8 cellular contexts compared by ENCODE assay signal in the genomic region with DNA sequence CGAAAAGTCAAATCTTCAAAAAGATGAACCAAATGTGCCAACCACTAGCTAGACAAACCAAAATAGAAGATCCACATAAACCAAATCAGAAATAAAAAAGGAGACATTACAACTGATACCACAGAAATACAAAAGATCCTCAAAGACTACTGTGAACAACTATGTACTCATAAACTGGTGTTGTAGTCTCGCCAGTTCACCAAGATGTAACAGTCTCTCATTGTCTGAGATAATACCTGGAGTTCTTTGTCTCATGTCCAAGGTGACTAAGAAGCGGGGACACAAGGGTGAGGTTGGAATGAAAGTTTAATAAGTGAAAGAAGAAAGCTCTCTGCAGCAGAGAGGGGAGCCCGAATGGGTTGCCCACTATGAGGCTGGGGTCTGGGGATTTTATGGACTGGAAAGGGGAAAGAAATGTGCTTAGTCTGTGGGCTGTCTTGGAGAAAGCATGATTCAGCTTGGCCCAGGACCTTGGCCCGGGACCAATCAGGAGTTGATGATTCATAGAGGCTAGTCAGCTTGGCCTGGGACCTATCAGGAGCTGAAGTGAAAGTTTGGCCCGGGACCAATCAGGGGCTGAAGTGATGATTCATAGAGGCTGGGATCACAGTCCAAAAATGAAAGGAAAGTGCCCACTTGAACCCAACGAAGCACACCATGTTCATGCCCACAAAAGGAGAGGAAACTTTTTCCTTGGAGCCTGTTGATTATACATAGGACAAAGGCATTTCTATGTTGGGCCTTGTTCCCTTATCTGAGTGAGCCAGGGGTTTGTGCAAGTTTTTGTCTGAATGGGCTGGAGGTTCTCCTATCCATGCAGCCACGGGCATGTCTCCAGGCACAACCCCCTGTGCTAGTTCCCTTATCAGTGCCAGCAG.
A peak's percentile ranks its signal among the peaks of the same experiment; 100 is the strongest.
DNase-seq lines count a peak whose midpoint lies in the region; ATAC-seq, FAIRE-seq and TF ChIP-seq lines count a peak whose summit lies in the region.
"Not testable (repeated sequence)": the region's sequence is repeated elsewhere in the genome, so short reads cannot be mapped to it uniquely, and the experiment has no call there.

No MANE protein-coding gene starts in this region.

- H3F3A ChIP-seq in PC-3 (ENCODE audit: low read length, unreplicated experiment): not testable (repeated sequence)

- not testable (repeated sequence) for H4K20me1 ChIP-seq in PC-3 (ENCODE audit: low read length); K562 (replicated peaks; ENCODE audit: control insufficient read depth, insufficient read depth, low read length)

- not testable (repeated sequence) for TF ChIP-seq POLR2A in K562 (conservative IDR thresholded peaks at IDR 0.05); heart left ventricle (IDR thresholded peaks at IDR 0.05); right lobe of liver (IDR thresholded peaks at IDR 0.05)

- not testable (repeated sequence) for H3K79me2 ChIP-seq in PC-3 (ENCODE audit: low read length); K562 (ENCODE audit: control insufficient read depth, insufficient read depth, low read length)

- H3K9me3 ChIP-seq in PC-3 (ENCODE audit: low read length); K562 (replicated peaks; ENCODE audit: control insufficient read depth, insufficient read depth, low read depth, low read length); heart left ventricle; right cardiac atrium (ENCODE audit: control insufficient read depth, low read length); right lobe of liver; pancreas; upper lobe of right lung: not testable (repeated sequence)

- peak; percentile 32 for ATAC-seq in GM18867 (IDR thresholded peaks at IDR 0.05; ENCODE audit: unreplicated experiment)
- peak; percentile 63 for ATAC-seq in PC-3
- ATAC-seq in K562: peak; percentile 70
- peak in 3 of 4 donors; percentile 54 to 88 (median 77) for ATAC-seq in heart left ventricle
- ATAC-seq in right cardiac atrium: peak; percentile 78 to 87
- ATAC-seq in right lobe of liver: peak; percentile 28 to 89 (median 62)
- ATAC-seq in pancreas: peak; percentile 87 to 94 (median 93)
- peak; percentile 90 for ATAC-seq in upper lobe of right lung

- not testable (repeated sequence) for H3K9ac ChIP-seq in PC-3 (ENCODE audit: low read length); K562 (ENCODE audit: insufficient read depth in 1 of 2, low read depth in 2 of 2, low read length in 2 of 2)

- not testable (repeated sequence) for TF ChIP-seq CTCF in PC-3 (conservative IDR thresholded peaks at IDR 0.05; ENCODE audit: low read depth, low read length); K562 (IDR thresholded peaks at IDR 0.05 in 2 of 3, conservative IDR thresholded peaks at IDR 0.05 in 1 of 3; ENCODE audit: insufficient read depth in 2 of 3, low read depth in 1 of 3, low read length in 3 of 3); heart left ventricle (IDR thresholded peaks at IDR 0.05); right lobe of liver (IDR thresholded peaks at IDR 0.05); pancreas (IDR thresholded peaks at IDR 0.05); upper lobe of right lung (IDR thresholded peaks at IDR 0.05)

- not testable (repeated sequence) for H3K36me3 ChIP-seq in PC-3 (ENCODE audit: low read depth, low read length); K562 (ENCODE audit: control insufficient read depth, insufficient read depth, low read length); heart left ventricle; right lobe of liver; pancreas; upper lobe of right lung

- in situ Hi-C loops in K562 (cut with MboI): not testable (repeated sequence)

- H3K27me3 ChIP-seq in PC-3 (ENCODE audit: low read length); K562 (ENCODE audit: control insufficient read depth in 2 of 2, insufficient read depth in 2 of 2, low read length in 2 of 2); heart left ventricle; right cardiac atrium (ENCODE audit: control insufficient read depth, insufficient read depth); right lobe of liver; pancreas; upper lobe of right lung: not testable (repeated sequence)

- BruUV-seq in PC-3 (replicated peaks; lab: Mats Ljungman, UMichigan); K562 (replicated peaks; lab: Mats Ljungman, UMichigan): not testable (repeated sequence)

- POLR2A ChIA-PET in PC-3 (lab: Charles Lee; ENCODE audit: unreplicated experiment); K562 (lab: Yijun Ruan, JAX): not testable (repeated sequence)

- intact Hi-C loops in PC-3 (cut with micrococcal nuclease); K562 (cut with micrococcal nuclease); heart left ventricle (cut with DNase I); right cardiac atrium (cut with DNase I); right lobe of liver (cut with DNase I); pancreas (cut with DNase I); upper lobe of right lung (cut with DNase I): not testable (repeated sequence)

- not testable (repeated sequence) for H3K27ac ChIP-seq in PC-3 (ENCODE audit: low read length); K562 (ENCODE audit: extremely low read depth, low read depth, low read length); heart left ventricle; right cardiac atrium (ENCODE audit: low read length); right lobe of liver; pancreas; upper lobe of right lung

- H3K4me1 ChIP-seq in PC-3 (ENCODE audit: insufficient read depth, low read length); K562 (replicated peaks in 1 of 2; ENCODE audit: control insufficient read depth in 2 of 2, insufficient read depth in 2 of 2, low read length in 2 of 2); heart left ventricle; right cardiac atrium (ENCODE audit: control insufficient read depth, insufficient read depth, low read length); right lobe of liver; pancreas; upper lobe of right lung: not testable (repeated sequence)

- no CpG with 5 or more reads among the region's 8 CpGs for WGBS in K562 (ENCODE audit: insufficient coverage, low coverage, missing lambda C conversion rate)
- WGBS in heart left ventricle, 4 donors: no CpG with 5 or more reads among the region's 8 CpGs
- WGBS in right cardiac atrium: no CpG with 5 or more reads among the region's 8 CpGs
- no CpG with 5 or more reads among the region's 8 CpGs for WGBS in right lobe of liver (ENCODE audit: insufficient coverage, low coverage, low lambda C conversion rate, missing lambda C conversion rate)
- no CpG with 5 or more reads among the region's 8 CpGs for WGBS in pancreas, 2 donors

- not testable (repeated sequence) for TF ChIP-seq EP300 in K562 (IDR thresholded peaks at IDR 0.05; ENCODE audit: low read length)

- CTCF ChIA-PET in PC-3 (lab: Charles Lee); K562 (lab: Yijun Ruan, JAX; ENCODE audit: low intra/inter-chr PET ratio): not testable (repeated sequence)

- H3K4me2 ChIP-seq in PC-3 (ENCODE audit: low read length); K562 (ENCODE audit: insufficient read depth, low read length): not testable (repeated sequence)

- H3K9me1 ChIP-seq in K562 (ENCODE audit: control insufficient read depth, insufficient read depth, low read length): not testable (repeated sequence)

- H3K9me2 ChIP-seq in PC-3 (replicated peaks; ENCODE audit: low read length): not testable (repeated sequence)

- not testable (repeated sequence) for FAIRE-seq in K562 (lab: Jason Lieb, UNC); pancreas (lab: Jason Lieb, UNC)

- not testable (repeated sequence) for H3K4me3 ChIP-seq in PC-3 (ENCODE audit: low read length); K562; heart left ventricle; right cardiac atrium (ENCODE audit: low read length); right lobe of liver; pancreas; upper lobe of right lung

- DNase-seq in PC-3; K562 (ENCODE audit: extremely low read depth in 1 of 4, low spot score in 3 of 4); heart left ventricle; right cardiac atrium; right lobe of liver; pancreas; upper lobe of right lung: not testable (repeated sequence)

- TF ChIP-seq RAD21 in K562 (CRISPR knock-in tag; conservative IDR thresholded peaks at IDR 0.05 in 1 of 2, IDR thresholded peaks at IDR 0.05 in 1 of 2): not testable (repeated sequence)

- H2AFZ ChIP-seq in PC-3 (ENCODE audit: low read length); K562 (ENCODE audit: low read depth, low read length): not testable (repeated sequence)

Comparison
In these comparisons a context has a peak if more than half of its experiments do, and no peak if none do; other contexts are left out.
1. ATAC-seq: peak in every context shown above with its lines; median percentile 93 in pancreas; 90 in upper lobe of right lung; 82 in right cardiac atrium; 77 in heart left ventricle; 70 in K562; 63 in PC-3; 62 in right lobe of liver; 32 in GM18867.